22 cellular contexts compared by ENCODE assay signal in the genomic region with DNA sequence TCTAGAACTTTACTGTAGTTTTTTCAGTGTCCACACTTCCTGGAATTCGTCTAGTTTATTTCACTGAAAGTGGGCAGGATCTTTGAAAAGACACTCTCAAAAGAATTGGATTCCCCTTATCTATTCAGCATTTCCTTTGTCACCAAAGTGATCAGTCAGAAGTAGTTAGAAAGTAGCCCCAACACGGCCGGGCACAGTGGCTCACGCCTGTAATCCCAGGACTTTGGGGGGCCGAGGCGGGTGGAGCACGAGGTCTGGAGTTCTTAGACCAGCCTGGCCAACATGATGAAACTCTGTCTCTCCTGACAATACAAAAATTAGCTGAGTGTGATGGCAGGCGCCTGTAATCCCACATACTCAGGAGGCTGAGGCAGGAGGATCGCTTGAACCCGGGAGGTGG.
A peak's percentile ranks its signal among the peaks of the same experiment; 100 is the strongest.
DNase-seq lines count a peak whose midpoint lies in the region; ATAC-seq, FAIRE-seq and TF ChIP-seq lines count a peak whose summit lies in the region.
"Had no signal": no experiment of that assay in that cellular context is flagged by ENCODE, and none has a peak within 500 bp of the region (broad histone marks: within the 10 kb centered on the region; RNA-seq: fewer than 3 reads in every experiment).

No MANE protein-coding gene starts in this region.

- in situ Hi-C loops in G401 (cut with HindIII; ENCODE audit: low sequenced_read_pairs), result no loop called here

- H3K36me3 ChIP-seq in kidney (ENCODE audit: control insufficient read depth in 1 of 2, insufficient read depth in 2 of 2, low read length in 2 of 2), result no peaks in the 10 kb centered on the region
- H3K36me3 ChIP-seq: BLaER1 treated with 17β-estradiol and CSF1 and Interleukin-3, amounts not matched to agents 10 nM and 100 nM had no signal

- H3K4me3 ChIP-seq in kidney (ENCODE audit: low read length in 2 of 2), result no peak overlapping the region
- H3K4me3 ChIP-seq: BLaER1 treated with 17β-estradiol and CSF1 and Interleukin-3, amounts not matched to agents 10 nM and 100 nM; GM23248 had no signal

- H3K4me1 Mint-ChIP-seq in osteocyte (ENCODE audit: unreplicated experiment), result no peaks in the 10 kb centered on the region
- H3K4me1 Mint-ChIP-seq: CD8-positive, alpha-beta memory T cell had no signal

- no peak for TF ChIP-seq CTCF in kidney (IDR thresholded peaks at IDR 0.05; ENCODE audit: borderline replicate concordance, extremely low read depth, insufficient read depth)
- TF ChIP-seq CTCF in osteocyte (IDR thresholded peaks at IDR 0.05), result no peak

- no peaks in the 10 kb centered on the region for H3K27me3 Mint-ChIP-seq in osteocyte (ENCODE audit: unreplicated experiment)

- no peak overlapping the region for H3K4me3 Mint-ChIP-seq in osteocyte (ENCODE audit: unreplicated experiment)
- H3K4me3 Mint-ChIP-seq: CD8-positive, alpha-beta memory T cell had no signal

- H3K4me1 ChIP-seq in kidney (ENCODE audit: control insufficient read depth in 1 of 2, insufficient read depth in 1 of 2, low read depth in 1 of 2, low read length in 2 of 2), result no peaks in the 10 kb centered on the region
- H3K4me1 ChIP-seq: BLaER1 treated with 17β-estradiol and CSF1 and Interleukin-3, amounts not matched to agents 10 nM and 100 nM had no signal

- no peak overlapping the region for H3K27ac Mint-ChIP-seq in osteocyte (ENCODE audit: unreplicated experiment)
- H3K27ac Mint-ChIP-seq: CD8-positive, alpha-beta memory T cell had no signal

- no peaks in the 10 kb centered on the region for H3K36me3 Mint-ChIP-seq in osteocyte (ENCODE audit: unreplicated experiment)
- H3K36me3 Mint-ChIP-seq: CD8-positive, alpha-beta memory T cell had no signal

- intact Hi-C loops in cardiac septum (cut with DNase I), result no loop called here
- intact Hi-C loops in left cardiac atrium (cut with DNase I), result no loop called here
- intact Hi-C loops in kidney (cut with DNase I), result no loop called here
- intact Hi-C loops in posterior vena cava (cut with DNase I), result no loop called here

- no peak for FAIRE-seq in kidney (lab: Jason Lieb, UNC)
- FAIRE-seq: GM18507, HTR-8/SVneo had no signal

- no peak for ATAC-seq in left cardiac atrium
- ATAC-seq: HCT116 had no signal

- DNase-seq in cardiac septum (ENCODE audit: low spot score) (peak; percentile 10), left cardiac atrium (no peak), kidney (peak; percentile 11), posterior vena cava (ENCODE audit: low spot score) (peak; percentile 19), G401 (ENCODE audit: low spot score) (no peak), osteocyte (ENCODE audit: extremely low spot score, unreplicated experiment) (no peak), T-helper 9 cell (no peak)
- DNase-seq: 8988T; CD8-positive, alpha-beta memory T cell; GDM1; GM23248; IMR-90; NCI-H1105 treated with DMSO at 0.1 percent for 48 hours; NCI-H226; NCI-H510A treated with DMSO at 0.1 percent for 48 hours; NCI-H748 treated with DMSO at 0.1 percent for 48 hours; OCI-M1; Right ventricle myocardium superior had no signal

- H3K9me3 ChIP-seq in kidney (ENCODE audit: control insufficient read depth in 1 of 2, low read length in 2 of 2), result no peaks in the 10 kb centered on the region
- H3K9me3 ChIP-seq: BLaER1 treated with 17β-estradiol and CSF1 and Interleukin-3, amounts not matched to agents 10 nM and 100 nM had no signal

- H3K9me3 Mint-ChIP-seq in osteocyte (ENCODE audit: unreplicated experiment), result no peaks in the 10 kb centered on the region
- H3K9me3 Mint-ChIP-seq: CD8-positive, alpha-beta memory T cell had no signal

- H3K9ac ChIP-seq in kidney (ENCODE audit: low read length in 2 of 2), result no peak overlapping the region
- H3K9ac ChIP-seq: BLaER1 treated with 17β-estradiol and CSF1 and Interleukin-3, amounts not matched to agents 10 nM and 100 nM; GM23248 had no signal

- H3K27ac ChIP-seq in kidney (ENCODE audit: low read depth in 2 of 2, low read length in 2 of 2), result no peak overlapping the region
- H3K27ac ChIP-seq: BLaER1 treated with 17β-estradiol and CSF1 and Interleukin-3, amounts not matched to agents 10 nM and 100 nM; GM23248 had no signal

Comparison
In these comparisons a context has a peak if more than half of its experiments do, and no peak if none do; other contexts are left out.
1. DNase-seq: peak in cardiac septum (single experiment), kidney (single experiment) and posterior vena cava (single experiment); none in left cardiac atrium (single experiment), G401 (single experiment), osteocyte (single experiment) and T-helper 9 cell (single experiment).